Comparison of ENCODE assay signal across 1 cellular context in the genomic region with DNA sequence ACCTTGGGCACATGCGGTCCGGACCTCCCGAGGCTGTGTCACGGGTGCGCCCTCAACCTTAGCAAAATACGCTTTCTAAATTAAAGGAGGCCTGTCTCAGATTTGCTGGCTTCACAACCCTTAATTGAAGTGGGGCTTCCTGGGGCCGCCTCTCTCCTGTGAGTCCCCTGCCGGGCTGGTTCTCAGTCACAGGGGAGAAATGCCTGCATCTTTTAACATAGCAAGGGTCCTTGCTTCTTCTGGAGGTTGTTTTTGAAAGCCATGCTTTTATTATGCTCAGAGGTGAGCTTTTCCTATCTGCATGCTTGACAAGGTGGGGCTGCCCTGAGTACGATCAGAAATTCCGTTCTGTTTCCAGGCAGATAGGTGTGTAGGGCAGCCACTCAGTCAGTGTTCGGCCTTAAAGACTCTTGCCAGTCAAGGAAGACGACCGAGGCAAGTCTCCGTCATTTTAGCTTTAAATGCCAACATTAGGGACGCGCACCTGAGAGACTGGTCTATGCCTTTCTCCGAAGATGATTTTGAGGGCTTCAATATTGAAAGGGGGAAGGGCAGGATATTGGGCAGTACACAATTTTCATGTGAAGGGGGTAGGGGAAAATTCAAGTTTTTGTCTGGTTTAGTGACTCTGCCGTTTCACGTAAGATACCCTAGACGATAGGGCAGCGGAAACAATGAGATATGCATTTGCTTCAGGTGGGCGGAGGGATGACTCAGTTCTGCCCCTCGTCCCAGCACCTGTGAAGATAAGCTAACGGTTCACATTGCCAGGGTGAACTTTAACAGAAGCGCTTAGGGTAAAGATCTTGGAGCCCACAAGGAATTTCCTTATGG.
TF ChIP-seq lines count a peak whose summit lies in the region.

No MANE protein-coding gene starts in this region.

TF ChIP-seq in GM12878, 131 proteins besides CTCF, POLR2A, EP300 and RAD21 (continued from another document):
- no peak for TF ChIP-seq MEF2B (IDR thresholded peaks at IDR 0.05; ENCODE audit: partially characterized antibody, poor library complexity, severe bottlenecking)
- no peak for TF ChIP-seq RBBP5 (conservative IDR thresholded peaks at IDR 0.05)
- TF ChIP-seq, protein P1, sequence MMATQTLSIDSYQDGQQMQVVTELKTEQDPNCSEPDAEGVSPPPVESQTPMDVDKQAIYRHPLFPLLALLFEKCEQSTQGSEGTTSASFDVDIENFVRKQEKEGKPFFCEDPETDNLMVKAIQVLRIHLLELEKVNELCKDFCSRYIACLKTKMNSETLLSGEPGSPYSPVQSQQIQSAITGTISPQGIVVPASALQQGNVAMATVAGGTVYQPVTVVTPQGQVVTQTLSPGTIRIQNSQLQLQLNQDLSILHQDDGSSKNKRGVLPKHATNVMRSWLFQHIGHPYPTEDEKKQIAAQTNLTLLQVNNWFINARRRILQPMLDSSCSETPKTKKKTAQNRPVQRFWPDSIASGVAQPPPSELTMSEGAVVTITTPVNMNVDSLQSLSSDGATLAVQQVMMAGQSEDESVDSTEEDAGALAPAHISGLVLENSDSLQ (IDR thresholded peaks at IDR 0.05): no peak
- no peak for TF ChIP-seq HDGF (IDR thresholded peaks at IDR 0.05)
- TF ChIP-seq GATAD2B (conservative IDR thresholded peaks at IDR 0.05; ENCODE audit: low read depth): no peak
- no peak for TF ChIP-seq ZZZ3 (IDR thresholded peaks at IDR 0.05; ENCODE audit: control insufficient read depth, insufficient read length, low read depth)
- peak; percentile 89; the same call in 2 of the 3 replicates for TF ChIP-seq POU2F2 (IDR thresholded peaks at IDR 0.05; ENCODE audit: borderline replicate concordance, low read depth, low read length)
- TF ChIP-seq FOXM1 (IDR thresholded peaks at IDR 0.05; ENCODE audit: low read depth, low read length): peak; percentile 47; the same call in 1 of the 2 replicates
- TF ChIP-seq MEF2A (IDR thresholded peaks at IDR 0.05; ENCODE audit: insufficient read depth, low read depth, low read length): no peak
- peak; percentile 75 for TF ChIP-seq CREM (IDR thresholded peaks at IDR 0.05; ENCODE audit: low read depth)
- TF ChIP-seq, protein P2, sequence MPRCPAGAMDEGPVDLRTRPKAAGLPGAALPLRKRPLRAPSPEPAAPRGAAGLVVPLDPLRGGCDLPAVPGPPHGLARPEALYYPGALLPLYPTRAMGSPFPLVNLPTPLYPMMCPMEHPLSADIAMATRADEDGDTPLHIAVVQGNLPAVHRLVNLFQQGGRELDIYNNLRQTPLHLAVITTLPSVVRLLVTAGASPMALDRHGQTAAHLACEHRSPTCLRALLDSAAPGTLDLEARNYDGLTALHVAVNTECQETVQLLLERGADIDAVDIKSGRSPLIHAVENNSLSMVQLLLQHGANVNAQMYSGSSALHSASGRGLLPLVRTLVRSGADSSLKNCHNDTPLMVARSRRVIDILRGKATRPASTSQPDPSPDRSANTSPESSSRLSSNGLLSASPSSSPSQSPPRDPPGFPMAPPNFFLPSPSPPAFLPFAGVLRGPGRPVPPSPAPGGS (IDR thresholded peaks at IDR 0.05; ENCODE audit: borderline replicate concordance, insufficient read depth, low read depth, low read length, poor library complexity, severe bottlenecking): no peak
- no peak for TF ChIP-seq HDAC2 (IDR thresholded peaks at IDR 0.05)
- TF ChIP-seq MYC (IDR thresholded peaks at IDR 0.05; ENCODE audit: insufficient read depth, insufficient read length, insufficient replicate concordance, low read length, severe bottlenecking): no peak
- TF ChIP-seq STAT1 (conservative IDR thresholded peaks at IDR 0.05): no peak
- TF ChIP-seq PAX5 (IDR thresholded peaks at IDR 0.05; ENCODE audit: borderline replicate concordance, low read depth, low read length): no peak
- TF ChIP-seq, protein P3, sequence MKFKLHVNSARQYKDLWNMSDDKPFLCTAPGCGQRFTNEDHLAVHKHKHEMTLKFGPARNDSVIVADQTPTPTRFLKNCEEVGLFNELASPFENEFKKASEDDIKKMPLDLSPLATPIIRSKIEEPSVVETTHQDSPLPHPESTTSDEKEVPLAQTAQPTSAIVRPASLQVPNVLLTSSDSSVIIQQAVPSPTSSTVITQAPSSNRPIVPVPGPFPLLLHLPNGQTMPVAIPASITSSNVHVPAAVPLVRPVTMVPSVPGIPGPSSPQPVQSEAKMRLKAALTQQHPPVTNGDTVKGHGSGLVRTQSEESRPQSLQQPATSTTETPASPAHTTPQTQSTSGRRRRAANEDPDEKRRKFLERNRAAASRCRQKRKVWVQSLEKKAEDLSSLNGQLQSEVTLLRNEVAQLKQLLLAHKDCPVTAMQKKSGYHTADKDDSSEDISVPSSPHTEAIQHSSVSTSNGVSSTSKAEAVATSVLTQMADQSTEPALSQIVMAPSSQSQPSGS (IDR thresholded peaks at IDR 0.05; ENCODE audit: low read length): no peak
- TF ChIP-seq SREBF1 (IDR thresholded peaks at IDR 0.05; ENCODE audit: low read length): no peak
- TF ChIP-seq MTA3 (IDR thresholded peaks at IDR 0.05; ENCODE audit: borderline replicate concordance, low read length): no peak
- TF ChIP-seq KAT2A (conservative IDR thresholded peaks at IDR 0.05; ENCODE audit: control insufficient read depth, low read depth, low read length): no peak
- TF ChIP-seq, protein P4, sequence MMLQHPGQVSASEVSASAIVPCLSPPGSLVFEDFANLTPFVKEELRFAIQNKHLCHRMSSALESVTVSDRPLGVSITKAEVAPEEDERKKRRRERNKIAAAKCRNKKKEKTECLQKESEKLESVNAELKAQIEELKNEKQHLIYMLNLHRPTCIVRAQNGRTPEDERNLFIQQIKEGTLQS (IDR thresholded peaks at IDR 0.05; ENCODE audit: borderline replicate concordance, extremely low read depth, low read depth, low read length): no peak
